Comparison of ENCODE assay signal across 9 cellular contexts in genomic region chr2:68742638-68743037, GRCh38. TPM values are rescaled to one million over a fixed set of nuclear protein-coding genes. Genes with fewer than 3 reads are reported as not detected.
DNase-seq lines count a peak whose midpoint lies in the region; ATAC-seq lines count a peak whose summit lies in the region.
"Had no signal": no experiment of that assay in that cellular context is flagged by ENCODE, and none has a peak within 500 bp of the region (broad histone marks: within the 10 kb centered on the region; RNA-seq: fewer than 3 reads in every experiment).

No MANE protein-coding gene starts in this region.

- H3K27ac Mint-ChIP-seq in activated naive CD4-positive, alpha-beta T cell treated with anti-CD3 and anti-CD28 coated beads, Interleukin-2, amount 10 ng/mL, durations not matched to agents 7 days and 5 days = peak overlapping the region; percentile 78
- peak overlapping the region; percentile 85 for H3K27ac Mint-ChIP-seq in activated naive CD8-positive, alpha-beta T cell
- peak overlapping the region in 1 of 2 donors; percentile 64 for H3K27ac Mint-ChIP-seq in stimulated activated naive CD8-positive, alpha-beta T cell treated with anti-CD3 and anti-CD28 coated beads, Interleukin-15, amount 100 ng/mL, for 72 hours

- CTCF ChIA-PET in activated naive CD4-positive, alpha-beta T cell treated with anti-CD3 and anti-CD28 coated beads, Interleukin-2, amount 10 ng/mL, durations not matched to agents 7 days and 5 days (lab: Charles Lee) = interaction anchor here (0.8 to 8.6 kb wide), 4 partner anchors 8 to 32 kb away, joined by 3 to 82 read pairs (median 3); no protein-coding TSS in a partner anchor

- no peak overlapping the region for H3K4me3 Mint-ChIP-seq in activated naive CD4-positive, alpha-beta T cell treated with anti-CD3 and anti-CD28 coated beads, Interleukin-2, amount 10 ng/mL, durations not matched to agents 7 days and 5 days
- peak overlapping the region; percentile 40 for H3K4me3 Mint-ChIP-seq in activated naive CD8-positive, alpha-beta T cell
- peak overlapping the region; percentile 10 to 77 for H3K4me3 Mint-ChIP-seq in stimulated activated naive CD8-positive, alpha-beta T cell treated with anti-CD3 and anti-CD28 coated beads, Interleukin-15, amount 100 ng/mL, for 72 hours

- no peak for DNase-seq in activated naive CD4-positive, alpha-beta T cell treated with anti-CD3 and anti-CD28 coated beads, Interleukin-2, amount 10 ng/mL, durations not matched to agents 7 days and 5 days
- DNase-seq in activated naive CD4-positive, alpha-beta T cell (lab: John Stamatoyannopoulos, UW) = no peak
- DNase-seq in MV-4-11 (lab: John Stamatoyannopoulos, UW) = peak; percentile 58
- no peak for DNase-seq in stimulated activated naive CD8-positive, alpha-beta T cell treated with anti-CD3 and anti-CD28 coated beads, Interleukin-15, amount 100 ng/mL, for 72 hours
- DNase-seq in HPDE6-E6E7 (ENCODE audit: extremely low spot score) = no peak
- DNase-seq in left lobe of liver (ENCODE audit: low spot score) = no peak
- DNase-seq in DMS79 treated with DMSO at 0.1 percent for 48 hours (lab: John Stamatoyannopoulos, UW) = no peak
- DNase-seq: activated CD8-positive, alpha-beta memory T cell treated with anti-CD3 and anti-CD28 coated beads, Interleukin-2, amount 50 U/mL, for 4 hours had no signal

- H3K4me1 Mint-ChIP-seq in activated naive CD4-positive, alpha-beta T cell treated with anti-CD3 and anti-CD28 coated beads, Interleukin-2, amount 10 ng/mL, durations not matched to agents 7 days and 5 days = peaks cover 95% of the 10 kb centered on the region
- H3K4me1 Mint-ChIP-seq in activated naive CD8-positive, alpha-beta T cell (ENCODE audit: low read depth) = peaks cover 92% of the 10 kb centered on the region
- H3K4me1 Mint-ChIP-seq in stimulated activated naive CD8-positive, alpha-beta T cell treated with anti-CD3 and anti-CD28 coated beads, Interleukin-15, amount 100 ng/mL, for 72 hours = peaks cover 98% of the 10 kb centered on the region

- no peaks in the 10 kb centered on the region for H3K27me3 Mint-ChIP-seq in activated naive CD4-positive, alpha-beta T cell treated with anti-CD3 and anti-CD28 coated beads, Interleukin-2, amount 10 ng/mL, durations not matched to agents 7 days and 5 days
- H3K27me3 Mint-ChIP-seq in activated naive CD8-positive, alpha-beta T cell = no peaks in the 10 kb centered on the region
- H3K27me3 Mint-ChIP-seq in stimulated activated naive CD8-positive, alpha-beta T cell treated with anti-CD3 and anti-CD28 coated beads, Interleukin-15, amount 100 ng/mL, for 72 hours = no peaks in the 10 kb centered on the region

- ATAC-seq in stimulated activated naive CD8-positive, alpha-beta T cell treated with anti-CD3 and anti-CD28 coated beads, Interleukin-15, amount 100 ng/mL, for 72 hours = no peak
- no peak for ATAC-seq in left lobe of liver

- H3K36me3 Mint-ChIP-seq in activated naive CD4-positive, alpha-beta T cell treated with anti-CD3 and anti-CD28 coated beads, Interleukin-2, amount 10 ng/mL, durations not matched to agents 7 days and 5 days = peaks cover 77% of the 10 kb centered on the region
- H3K36me3 Mint-ChIP-seq in activated naive CD8-positive, alpha-beta T cell = peaks cover 32% of the 10 kb centered on the region

- H3K9me3 Mint-ChIP-seq in activated naive CD4-positive, alpha-beta T cell treated with anti-CD3 and anti-CD28 coated beads, Interleukin-2, amount 10 ng/mL, durations not matched to agents 7 days and 5 days = peaks cover 4% of the 10 kb centered on the region
- no peaks in the 10 kb centered on the region for H3K9me3 Mint-ChIP-seq in activated naive CD8-positive, alpha-beta T cell (ENCODE audit: low read depth)
- H3K9me3 Mint-ChIP-seq in stimulated activated naive CD8-positive, alpha-beta T cell treated with anti-CD3 and anti-CD28 coated beads, Interleukin-15, amount 100 ng/mL, for 72 hours = peaks cover 0 to 5% of the 10 kb centered on the region in 2 donors

RNA-seq across cellular contexts. Expression of gene ARHGAP25, which starts 8.0 kb away (rescaled TPM):
- total RNA-seq in left lobe of liver = 4.7 TPM
